In genomic region chr1:69919129-69919921, GRCh38 we compare ENCODE assay signal across 2 cellular contexts.
A peak's percentile ranks its signal among the peaks of the same experiment; 100 is the strongest.
TF ChIP-seq lines count a peak whose summit lies in the region.

No MANE protein-coding gene starts in this region.

TF ChIP-seq in GM23338, 12 proteins besides CTCF, POLR2A, EP300 and RAD21 (continued from another document):
- TF ChIP-seq REST (IDR thresholded peaks at IDR 0.05; ENCODE audit: unreplicated experiment) (no peak), STAT1 (IDR thresholded peaks at IDR 0.05; ENCODE audit: unreplicated experiment) (no peak), EZH2 (IDR thresholded peaks at IDR 0.05; ENCODE audit: low read depth, unreplicated experiment) (no peak), CREB1 (CRISPR knock-in tag; IDR thresholded peaks at IDR 0.05; ENCODE audit: low read depth) (no peak), POLR2AphosphoS5 (IDR thresholded peaks at IDR 0.05; ENCODE audit: low read depth) (no peak)

TF ChIP-seq in K562, 482 proteins besides CTCF, POLR2A, EP300 and RAD21 (continued from another document):
- peak; percentile 94 for TF ChIP-seq ZBTB40 (IDR thresholded peaks at IDR 0.05)
- TF ChIP-seq ZBTB40 (CRISPR knock-in tag; IDR thresholded peaks at IDR 0.05), result peak; percentile 97
- TF ChIP-seq YY1 (IDR thresholded peaks at IDR 0.05; ENCODE audit: borderline replicate concordance in 1 of 3, control insufficient read depth in 1 of 3, extremely low read depth in 1 of 3, insufficient read depth in 3 of 3, insufficient read length in 1 of 3, insufficient replicate concordance in 2 of 3, low read depth in 1 of 3, low read length in 2 of 3), result peak in 1 of 3 experiments; percentile 23
- 0 out of 2 replicates have a peak, but pooled peaks have one; percentile 16 for TF ChIP-seq ZBTB7A (IDR thresholded peaks at IDR 0.05; ENCODE audit: borderline replicate concordance, control insufficient read depth, low read depth, low read length)
- 0 out of 2 replicates have a peak, but pooled peaks have one; percentile 19 for TF ChIP-seq RBFOX2 (IDR thresholded peaks at IDR 0.05; ENCODE audit: low read depth, low read length)
- no peak for TF ChIP-seq ARID2 (IDR thresholded peaks at IDR 0.05)
- 0 out of 2 replicates have a peak, but pooled peaks have one; percentile 35 for TF ChIP-seq MAX (CRISPR knock-in tag; IDR thresholded peaks at IDR 0.05)
- peak; percentile 38; the same call in 1 of the 2 replicates for TF ChIP-seq MGA (IDR thresholded peaks at IDR 0.05)
- TF ChIP-seq NFIC (IDR thresholded peaks at IDR 0.05), result no peak
- TF ChIP-seq ZNF699 (CRISPR knock-in tag; IDR thresholded peaks at IDR 0.05; ENCODE audit: insufficient replicate concordance), result no peak
- TF ChIP-seq LCOR (CRISPR knock-in tag; IDR thresholded peaks at IDR 0.05), result 0 out of 2 replicates have a peak, but pooled peaks have one; percentile 25
